Comparison of ENCODE assay signal across 8 cellular contexts in the genomic region with DNA sequence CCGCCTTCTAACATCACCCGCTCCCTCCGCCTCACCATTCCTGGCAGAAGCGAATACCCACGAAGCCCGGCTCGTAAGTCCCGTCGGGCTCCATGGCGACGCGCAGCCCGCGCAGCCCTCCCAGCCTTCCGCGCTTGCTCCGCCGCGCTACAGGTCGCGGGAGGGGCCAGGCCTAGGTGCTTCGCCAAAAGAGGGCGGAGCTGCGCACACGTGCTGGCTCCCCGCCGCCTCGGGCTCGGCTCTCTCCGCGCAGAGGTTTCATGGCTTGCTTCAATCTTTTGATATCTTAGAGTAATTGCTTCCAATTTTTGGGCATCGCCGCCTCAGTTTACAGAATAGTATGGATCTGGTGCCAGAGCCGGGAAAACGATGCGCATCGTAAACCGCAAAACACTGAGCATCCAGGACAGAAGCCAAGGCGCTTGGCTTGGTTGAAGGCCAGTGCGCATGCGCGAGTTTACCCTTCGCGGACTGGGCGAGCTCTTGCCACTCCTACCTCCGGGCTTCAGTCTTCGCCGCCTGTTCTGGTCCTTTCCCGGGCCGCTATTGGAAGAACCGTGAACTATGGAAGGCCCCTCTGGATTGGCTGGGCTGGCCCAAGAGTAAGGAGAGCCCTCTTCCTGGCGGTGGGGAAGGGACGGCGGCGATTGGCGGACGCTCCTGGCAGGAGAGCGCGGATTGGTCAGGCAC. TPM values are rescaled to one million over a fixed set of nuclear protein-coding genes. Genes with fewer than 3 reads are reported as not detected.
DNase-seq lines count a peak whose midpoint lies in the region; ATAC-seq and TF ChIP-seq lines count a peak whose summit lies in the region.

Gene POLR2I (minus strand): TSS at position 113 of the 690 bp plus-strand sequence. CDS start 19 bp downstream, at position 94.

- ATAC-seq in GM19043 (IDR thresholded peaks at IDR 0.05; ENCODE audit: low read depth, unreplicated experiment) (peak; percentile 80), HG03378 (IDR thresholded peaks at IDR 0.05; ENCODE audit: unreplicated experiment) (peak; percentile 76)

- no peak for TF ChIP-seq CTCF in AG10803 (conservative IDR thresholded peaks at IDR 0.05; ENCODE audit: low read length)

- peak within 1 kb of the TSS; percentile 97 for H3K4me3 ChIP-seq in AG10803 (ENCODE audit: low read length)

- DNase-seq in AG10803 (ENCODE audit: low read depth) (peak; percentile 100), NCI-H460 (ENCODE audit: extremely low read depth, low read depth) (peak; percentile 100), cerebellar nuclear complex (lab: John Stamatoyannopoulos, UW) (peak; percentile 98), islet precursor cell (peak; percentile 100)
- peak; percentile 95 for DNase-seq in activated CD4-positive, CD25-positive, alpha-beta regulatory T cell treated with anti-CD3 and anti-CD28 coated beads, Interleukin-2, amount 50 U/mL, for 72 hours
- peak; percentile 96 to 99 (median 97) for DNase-seq in stimulated activated CD4-positive, alpha-beta T cell treated with anti-CD3 and anti-CD28 coated beads, Interleukin-12 subunit alpha, Interleukin-12 subunit beta, amount 100 ng/mL, for 48 hours (ENCODE audit: low read depth in 2 of 3, low spot score in 1 of 3)

RNA-seq across cellular contexts. Expression of gene POLR2I, which starts in this region (rescaled TPM):
- 90.1 and 139 TPM in 2 replicates for total RNA-seq in NCI-H460 (2014; rRNA removed; shearing (Covaris generic))
- polyA plus RNA-seq in NCI-H460 (2014; cell fraction: nucleus; rRNA removed) = 186 and 350 TPM in 2 replicates

Comparison
In these comparisons a context has a peak if more than half of its experiments do, and no peak if none do; other contexts are left out.
1. Peak in every context shown above with its lines: DNase-seq, ATAC-seq and H3K4me3 ChIP-seq.